ENCODE assay signal across 13 cellular contexts in the genomic region with DNA sequence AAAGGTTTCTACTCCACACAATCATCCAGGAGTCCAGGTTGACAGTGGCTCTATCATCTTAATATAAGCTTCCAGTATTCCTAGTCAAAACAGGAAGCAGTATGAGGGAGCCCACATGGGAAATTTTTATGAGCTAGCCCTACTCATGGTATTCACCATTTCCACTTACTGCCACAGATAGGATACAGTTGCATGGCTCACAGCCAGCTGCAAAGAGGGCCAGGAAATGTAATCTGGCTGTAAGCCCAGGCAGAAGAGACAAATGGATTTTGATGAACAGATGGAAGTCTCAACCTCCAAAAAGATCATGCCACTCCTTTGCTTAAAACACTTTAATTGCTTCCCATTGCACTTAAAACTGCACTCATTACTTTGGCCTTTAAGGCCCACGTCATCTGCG.
A peak's percentile ranks its signal among the peaks of the same experiment; 100 is the strongest.
DNase-seq lines count a peak whose midpoint lies in the region; ATAC-seq, FAIRE-seq and TF ChIP-seq lines count a peak whose summit lies in the region.
"Had no signal": no experiment of that assay in that cellular context is flagged by ENCODE, and none has a peak within 500 bp of the region (broad histone marks: within the 10 kb centered on the region; RNA-seq: fewer than 3 reads in every experiment).

No MANE protein-coding gene starts in this region.

- H3K27me3 ChIP-seq in astrocyte (ENCODE audit: insufficient read depth, low read length), result no peaks in the 10 kb centered on the region
- H3K27me3 ChIP-seq: gastroesophageal sphincter had no signal

- no peaks in the 10 kb centered on the region for H3K36me3 Mint-ChIP-seq in astrocyte (ENCODE audit: low read depth, unreplicated experiment)

- peak; percentile 66 for DNase-seq in COR-L47 (lab: John Stamatoyannopoulos, UW)
- peak; percentile 88 for DNase-seq in NCI-H1694 treated with DMSO at 0.1 percent for 48 hours (lab: John Stamatoyannopoulos, UW)
- peak; percentile 69 for DNase-seq in astrocyte (ENCODE audit: low read depth)
- peak; percentile 84 for DNase-seq in iris pigment epithelial cell (ENCODE audit: low read depth)
- DNase-seq in activated CD4-positive, alpha-beta T cell treated with anti-CD3 and anti-CD28 coated beads for 48 hours, result no peak
- no peak for DNase-seq in activated CD4-positive, CD25-positive, alpha-beta regulatory T cell treated with anti-CD3 and anti-CD28 coated beads, Interleukin-2, amount 50 U/mL, for 72 hours
- DNase-seq in NOMO-1 treated with dmso at 0.1 percent for 144 hours (lab: John Stamatoyannopoulos, UW; ENCODE audit: unreplicated experiment), result no peak
- DNase-seq: activated CD8-positive, alpha-beta memory T cell treated with anti-CD3 and anti-CD28 coated beads, Interleukin-2, amount 50 U/mL, for 48 hours; DND-41; NCI-H1417 treated with DMSO at 0.1 percent for 48 hours; trophoblast cell had no signal

- H3K9ac ChIP-seq in astrocyte (ENCODE audit: low read length), result no peak overlapping the region

- no peak for ATAC-seq in GM18498 (IDR thresholded peaks at IDR 0.05; ENCODE audit: unreplicated experiment)
- ATAC-seq: gastroesophageal sphincter had no signal

- H2AFZ ChIP-seq in astrocyte (ENCODE audit: low read depth, low read length), result no peak overlapping the region

- H3K79me2 ChIP-seq in astrocyte (ENCODE audit: insufficient read depth, low read length), result no peaks in the 10 kb centered on the region

- H3K4me1 ChIP-seq in astrocyte (ENCODE audit: insufficient read depth, low read length), result no peaks in the 10 kb centered on the region

- peaks cover 1% of the 10 kb centered on the region for H3K4me1 Mint-ChIP-seq in astrocyte (ENCODE audit: low read depth, unreplicated experiment)

- no peaks in the 10 kb centered on the region for H3K9me3 ChIP-seq in astrocyte (ENCODE audit: insufficient read depth, low read depth, low read length)
- H3K9me3 ChIP-seq: gastroesophageal sphincter had no signal

- FAIRE-seq in astrocyte (lab: Jason Lieb, UNC), result no peak

- no peaks in the 10 kb centered on the region for H4K20me1 ChIP-seq in astrocyte (ENCODE audit: insufficient read depth, low read length)

- no peak overlapping the region for H3K4me3 ChIP-seq in astrocyte (ENCODE audit: insufficient read depth, low read depth, low read length)
- H3K4me3 ChIP-seq: gastroesophageal sphincter had no signal

- H3K9me3 Mint-ChIP-seq in astrocyte (ENCODE audit: unreplicated experiment), result no peaks in the 10 kb centered on the region

- H3K4me3 Mint-ChIP-seq in astrocyte (ENCODE audit: unreplicated experiment), result no peak overlapping the region

- no peaks in the 10 kb centered on the region for H3K36me3 ChIP-seq in astrocyte (ENCODE audit: insufficient read depth, low read length)
- H3K36me3 ChIP-seq: gastroesophageal sphincter had no signal

- no peak overlapping the region for H3K27ac Mint-ChIP-seq in astrocyte (ENCODE audit: unreplicated experiment)

- no peaks in the 10 kb centered on the region for H3K27me3 Mint-ChIP-seq in astrocyte (ENCODE audit: low read depth, unreplicated experiment)

- TF ChIP-seq CTCF in astrocyte (IDR thresholded peaks at IDR 0.05; ENCODE audit: insufficient read depth, low read depth, low read length), result no peak

- no peak overlapping the region for H3K4me2 ChIP-seq in astrocyte (ENCODE audit: low read length)

- H3K27ac ChIP-seq in astrocyte (ENCODE audit: low read depth, low read length), result no peak overlapping the region
- H3K27ac ChIP-seq: gastroesophageal sphincter had no signal

Comparison
In these comparisons a context has a peak if more than half of its experiments do, and no peak if none do; other contexts are left out.
1. DNase-seq: peak in COR-L47 (single experiment), NCI-H1694 treated with DMSO at 0.1 percent for 48 hours (single experiment), astrocyte (single experiment) and iris pigment epithelial cell (single experiment); none in activated CD4-positive, alpha-beta T cell treated with anti-CD3 and anti-CD28 coated beads for 48 hours (single experiment), activated CD4-positive, CD25-positive, alpha-beta regulatory T cell treated with anti-CD3 and anti-CD28 coated beads, Interleukin-2, amount 50 U/mL, for 72 hours (single experiment) and NOMO-1 treated with dmso at 0.1 percent for 144 hours (single experiment).